ENCODE assay signal across 12 cellular contexts in the genomic region with DNA sequence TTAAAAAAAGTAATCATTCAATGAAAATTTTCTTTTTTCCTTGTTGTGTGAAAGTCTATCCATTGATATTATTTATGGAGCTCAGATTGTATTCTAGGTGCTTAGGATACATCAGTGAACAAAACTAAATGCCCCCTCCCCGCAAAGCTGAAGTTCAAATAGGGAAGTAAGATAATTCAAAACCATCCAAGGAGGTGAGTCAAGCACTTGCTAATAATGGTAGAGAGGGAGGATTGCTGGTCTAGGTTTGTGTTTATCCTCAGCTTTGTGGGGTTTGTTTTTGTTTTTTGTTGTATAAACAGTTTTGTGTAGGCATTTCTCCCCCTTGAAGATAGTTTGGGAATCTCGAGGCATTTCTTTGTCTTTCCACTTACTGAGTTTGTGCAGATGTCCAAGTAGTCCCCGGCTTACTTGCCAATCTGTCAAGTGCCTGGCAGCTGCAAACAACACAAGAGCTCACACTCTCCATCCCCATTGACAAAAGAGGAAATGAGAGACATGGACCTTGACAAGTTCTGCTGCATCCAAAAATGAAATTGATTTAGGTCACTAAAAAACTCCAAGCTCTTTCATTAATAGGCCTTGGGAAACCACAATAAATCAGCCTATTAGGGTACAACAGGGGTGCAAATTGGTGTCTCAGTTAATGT.
DNase-seq lines count a peak whose midpoint lies in the region; ATAC-seq, FAIRE-seq and TF ChIP-seq lines count a peak whose summit lies in the region.
"Had no signal": no experiment of that assay in that cellular context is flagged by ENCODE, and none has a peak within 500 bp of the region (broad histone marks: within the 10 kb centered on the region; RNA-seq: fewer than 3 reads in every experiment).

No MANE protein-coding gene starts in this region.

- DNase-seq in NCI-H2196 (lab: John Stamatoyannopoulos, UW; ENCODE audit: unreplicated experiment) (peak; percentile 36), NCI-H2196 treated with DMSO at 0.1 percent for 48 hours (lab: John Stamatoyannopoulos, UW; ENCODE audit: unreplicated experiment) (no peak), NCI-H1092 treated with DMSO at 0.1 percent for 48 hours (lab: John Stamatoyannopoulos, UW) (peak; percentile 23), GM12878 (ENCODE audit: low read depth, low spot score) (no peak), thyroid gland (peak; percentile 68 to 72), HUDEP-2 (lab: John Stamatoyannopoulos, UW; ENCODE audit: unreplicated experiment in 76 of 76) (no peak)
- DNase-seq: ACHN, GM23248 had no signal

- H3K79me2 ChIP-seq in GM12878 (ENCODE audit: control insufficient read depth, insufficient read depth, low read length): no peaks in the 10 kb centered on the region

- H3K9me3 ChIP-seq in GM12878 (replicated peaks; ENCODE audit: control insufficient read depth, insufficient read depth, low read length) (no peaks in the 10 kb centered on the region; the same call in 2 of the 3 replicates), thyroid gland (no peaks in the 10 kb centered on the region)

- H3K4me3 ChIP-seq in GM12878: no peak overlapping the region
- no peak overlapping the region for H3K4me3 ChIP-seq in thyroid gland (replicated peaks in 1 of 3)
- H3K4me3 ChIP-seq: GM23248 had no signal

- SMC1A ChIA-PET in GM12878 (lab: Charles Lee; ENCODE audit: uncharacterized antibody, unreplicated experiment): interaction anchor here (0.6 to 1.5 kb wide), 4 partner anchors 13 to 1762 kb away, joined by 3 to 5 read pairs (median 3); no protein-coding TSS in a partner anchor

- H3K36me3 ChIP-seq in GM12878 (ENCODE audit: control insufficient read depth in 2 of 2, insufficient read depth in 2 of 2, low read length in 1 of 2) (no peaks in the 10 kb centered on the region), thyroid gland (no peaks in the 10 kb centered on the region)

- FAIRE-seq in GM12878 (lab: Jason Lieb, UNC): no peak
- FAIRE-seq: G401.6 had no signal

- H3K27ac ChIP-seq in GM12878 (ENCODE audit: control insufficient read depth, insufficient read depth) (no peak overlapping the region), thyroid gland (peak overlapping the region; percentile 0 to 77 (median 54))
- H3K27ac ChIP-seq: GM23248 had no signal

- no peak overlapping the region for H2AFZ ChIP-seq in GM12878 (ENCODE audit: control insufficient read depth, low read depth, low read length)
- H2AFZ ChIP-seq: GM23248 had no signal

- 7% methylated on average over 3 of the region's 3 CpGs for WGBS in GM12878 (ENCODE audit: insufficient coverage, insufficient replicate concordance, low lambda C conversion rate, missing lambda C conversion rate)
- 30 to 35% methylated on average over 3 of the region's 3 CpGs for WGBS in thyroid gland, 2 donors

- H3K4me1 ChIP-seq in GM12878 (ENCODE audit: control insufficient read depth, insufficient read depth, low read length): no peaks in the 10 kb centered on the region; the same call in 1 of the 2 replicates
- H3K4me1 ChIP-seq in thyroid gland: peaks cover 33 to 61% of the 10 kb centered on the region in 2 donors

- no peak overlapping the region for H3K4me2 ChIP-seq in GM12878 (ENCODE audit: control insufficient read depth, insufficient read depth)

- RAD21 ChIA-PET in GM12878 (lab: Charles Lee; ENCODE audit: unreplicated experiment): interaction anchor here (1.1 to 1.2 kb wide), 2 partner anchors 721 to 722 kb away, joined by 3 to 4 read pairs; no protein-coding TSS in a partner anchor

- H4K20me1 ChIP-seq in GM12878 (ENCODE audit: control insufficient read depth, insufficient read depth): no peaks in the 10 kb centered on the region

- TF ChIP-seq RAD21 in GM12878 (IDR thresholded peaks at IDR 0.05; ENCODE audit: insufficient read depth, low read depth, low read length): no peak

- CTCF ChIA-PET in GM12878 (lab: Yijun Ruan, JAX): no interaction called here

- ATAC-seq in GM12878 (peak; percentile 63), GM21381 (IDR thresholded peaks at IDR 0.05; ENCODE audit: unreplicated experiment) (no peak), GM19452 (IDR thresholded peaks at IDR 0.05; ENCODE audit: unreplicated experiment) (no peak)
- ATAC-seq: esophagus mucosa had no signal

- POLR2A ChIA-PET in GM12878 (lab: Charles Lee): no interaction called here

- intact Hi-C loops in GM12878 (cut with micrococcal nuclease; ENCODE audit: unreplicated experiment) (no loop called here), thyroid gland (cut with DNase I) (no loop called here)

- no TSS peak for BruUV-seq in GM12878 (replicated peaks; lab: Mats Ljungman, UMichigan)

- in situ Hi-C loops in GM12878 (cut with MboI): no loop called here

- 0 out of 4 replicates have a peak, but pooled peaks cover 0 to 1% of the 10 kb centered on the region in 2 experiments for H3K27me3 ChIP-seq in GM12878 (replicated peaks in 1 of 2; ENCODE audit: control insufficient read depth in 2 of 2, insufficient read depth in 2 of 2, low read length in 1 of 2)
- H3K27me3 ChIP-seq in thyroid gland: no peaks in the 10 kb centered on the region

- TF ChIP-seq POLR2A in GM12878 (IDR thresholded peaks at IDR 0.05; ENCODE audit: low read depth, low read length): no peak
- no peak for TF ChIP-seq POLR2A in thyroid gland (IDR thresholded peaks at IDR 0.05)

- TF ChIP-seq CTCF in GM12878 (IDR thresholded peaks at IDR 0.05 in 2 of 3, conservative IDR thresholded peaks at IDR 0.05 in 1 of 3; ENCODE audit: control insufficient read depth in 2 of 3, extremely low read depth in 1 of 3, insufficient read depth in 1 of 3, low read depth in 3 of 3, low read length in 3 of 3): no peak
- TF ChIP-seq CTCF in thyroid gland (IDR thresholded peaks at IDR 0.05): no peak

- no peak for TF ChIP-seq EP300 in GM12878 (IDR thresholded peaks at IDR 0.05; ENCODE audit: borderline replicate concordance in 1 of 2, control insufficient read depth in 1 of 2, low read depth in 2 of 2, low read length in 2 of 2)

- H3K9ac ChIP-seq in GM12878 (ENCODE audit: control insufficient read depth, insufficient read depth, low read length): no peak overlapping the region
- H3K9ac ChIP-seq: GM23248 had no signal

TF ChIP-seq in GM12878, 131 proteins besides CTCF, POLR2A, EP300 and RAD21:
- TF ChIP-seq SPI1 (IDR thresholded peaks at IDR 0.05; ENCODE audit: borderline replicate concordance, insufficient read depth, low read depth, low read length) (peak; percentile 80), SREBF1 (IDR thresholded peaks at IDR 0.05; ENCODE audit: low read length) (no peak)

Comparison
In these comparisons a context has a peak if more than half of its experiments do, and no peak if none do; other contexts are left out.
1. DNase-seq: peak in NCI-H2196 (single experiment), NCI-H1092 treated with DMSO at 0.1 percent for 48 hours (single experiment) and thyroid gland (2 of 2); none in NCI-H2196 treated with DMSO at 0.1 percent for 48 hours (single experiment), GM12878 (single experiment) and HUDEP-2 (0 of 76).